In the genomic region with DNA sequence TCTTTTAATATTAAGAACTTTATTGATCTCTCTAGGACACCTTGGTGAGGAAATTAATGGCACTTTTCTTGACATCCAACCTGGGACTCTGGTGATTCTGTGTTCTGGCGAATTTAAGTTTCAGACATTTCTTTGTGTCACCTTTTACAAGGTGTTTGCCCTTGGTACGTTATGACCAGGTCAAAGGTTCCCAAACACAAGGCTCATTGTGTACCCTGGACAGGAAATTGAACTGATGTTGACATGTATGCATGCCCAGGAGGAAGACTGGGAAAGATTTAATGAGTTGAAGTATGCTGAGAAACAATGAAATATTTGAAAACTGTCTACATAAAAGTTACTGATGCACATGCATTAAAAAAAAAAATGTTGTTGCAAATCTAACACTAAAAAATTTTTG, we compare ENCODE assay signal across 30 cellular contexts. TPM values are rescaled to one million over a fixed set of nuclear protein-coding genes. Genes with fewer than 3 reads are reported as not detected.
"Had no signal": no experiment of that assay in that cellular context is flagged by ENCODE, and none has a peak within 500 bp of the region (broad histone marks: within the 10 kb centered on the region; RNA-seq: fewer than 3 reads in every experiment).

No MANE protein-coding gene starts in this region.

- H3K27me3 Mint-ChIP-seq: naive B cell, type B pancreatic cell had no signal

- H3K9me3 ChIP-seq: gastrocnemius medialis, prostate gland, right atrium auricular region, sigmoid colon, stomach, tibial artery had no signal

- H3K4me3 Mint-ChIP-seq: memory B cell; nephron; neural progenitor cell; stimulated activated effector memory CD8-positive, alpha-beta T cell treated with anti-CD3 and anti-CD28 coated beads, Interleukin-12 subunit alpha, Interleukin-12 subunit beta, amount 100 ng/mL, for 72 hours; type B pancreatic cell had no signal

- H3K36me3 Mint-ChIP-seq: memory B cell, naive B cell, neural progenitor cell had no signal

- ATAC-seq: esophagus mucosa; gastrocnemius medialis; left cardiac atrium; left ventricle myocardium superior; stimulated activated effector memory CD8-positive, alpha-beta T cell treated with anti-CD3 and anti-CD28 coated beads, Interleukin-12 subunit alpha, Interleukin-12 subunit beta, amount 100 ng/mL, for 72 hours had no signal

- H3K4me1 Mint-ChIP-seq: nephron had no signal

- H3K27ac Mint-ChIP-seq: memory B cell; naive B cell; nephron; neural progenitor cell; stimulated activated effector memory CD8-positive, alpha-beta T cell treated with anti-CD3 and anti-CD28 coated beads, Interleukin-12 subunit alpha, Interleukin-12 subunit beta, amount 100 ng/mL, for 72 hours; type B pancreatic cell had no signal

- H3K36me3 ChIP-seq: gastrocnemius medialis, neural progenitor cell, prostate gland, right atrium auricular region, sigmoid colon, stomach, tibial artery had no signal

- H3K4me1 ChIP-seq: prostate gland, right atrium auricular region, sigmoid colon, tibial artery had no signal

- DNase-seq: cerebellar nuclear complex; cortex of kidney; dorsolateral prefrontal cortex; effector CD4-positive, alpha-beta T cell; foreskin fibroblast; gastrocnemius medialis; head of caudate nucleus; kidney; left cardiac atrium; left ventricle myocardium superior; naive B cell; sigmoid colon; stimulated activated CD4-positive, alpha-beta T cell treated with anti-CD3 and anti-CD28 coated beads, Interleukin-2, amount 100 ng/mL, for 24 hours; stimulated activated CD4-positive, alpha-beta T cell treated with anti-CD3 and anti-CD28 coated beads, Interleukin-4, amount 100 ng/mL, for 24 hours; stimulated activated naive CD4-positive, alpha-beta T cell treated with Interleukin-2 at 50 U/mL for 16 hours; stomach; tibial artery had no signal

- H3K9me3 Mint-ChIP-seq: memory B cell; nephron; neural progenitor cell; stimulated activated effector memory CD8-positive, alpha-beta T cell treated with anti-CD3 and anti-CD28 coated beads, Interleukin-12 subunit alpha, Interleukin-12 subunit beta, amount 100 ng/mL, for 72 hours; type B pancreatic cell had no signal

- H3K4me3 ChIP-seq: dorsolateral prefrontal cortex, gastrocnemius medialis, lung, neural progenitor cell, prostate gland, right atrium auricular region, sigmoid colon, stomach, tibial artery had no signal

- H3K27ac ChIP-seq: dorsolateral prefrontal cortex, epithelial cell of prostate, gastrocnemius medialis, neural progenitor cell, prostate gland, right atrium auricular region, sigmoid colon, stomach, tibial artery had no signal

- H3K27me3 ChIP-seq: dorsolateral prefrontal cortex, gastrocnemius medialis, neural progenitor cell, right atrium auricular region, sigmoid colon, tibial artery had no signal

RNA-seq across cellular contexts. Expression of a gene that starts 22.2 kb away (rescaled TPM):
- total RNA-seq: glomerular endothelial cell, left ventricle myocardium superior, mononuclear cell, osteoblast had no signal
